ENCODE assay signal across 9 cellular contexts in the genomic region with DNA sequence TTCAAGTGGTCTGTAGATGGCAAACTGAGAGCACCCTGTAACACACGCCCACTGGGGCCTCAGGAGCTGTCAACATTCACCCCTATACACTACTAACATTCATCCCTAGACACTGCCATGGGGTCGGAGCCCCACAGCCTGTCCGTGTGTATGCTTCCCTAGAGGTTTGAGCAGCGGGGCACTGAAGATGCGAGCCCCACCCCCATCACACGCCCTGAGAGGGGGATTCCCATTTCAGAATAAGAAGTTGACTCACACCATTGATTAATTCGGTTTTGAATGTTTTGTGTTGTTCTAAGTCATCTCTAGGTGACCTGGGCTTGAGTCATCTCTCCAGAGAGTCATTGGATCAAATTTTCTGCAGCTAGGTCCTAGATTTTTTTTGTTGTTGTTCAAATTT. TPM values are rescaled to one million over a fixed set of nuclear protein-coding genes. Genes with fewer than 3 reads are reported as not detected.
DNase-seq lines count a peak whose midpoint lies in the region; TF ChIP-seq lines count a peak whose summit lies in the region.
"Had no signal": no experiment of that assay in that cellular context is flagged by ENCODE, and none has a peak within 500 bp of the region (broad histone marks: within the 10 kb centered on the region; RNA-seq: fewer than 3 reads in every experiment).

No MANE protein-coding gene starts in this region.

- TF ChIP-seq POLR2A in esophagus muscularis mucosa (IDR thresholded peaks at IDR 0.05; ENCODE audit: low read depth): no peak

- H3K4me3 ChIP-seq in fibroblast of lung (replicated peaks in 1 of 4; ENCODE audit: control extremely low read depth in 1 of 4, insufficient read depth in 1 of 4, low read depth in 3 of 4, low read length in 4 of 4) (no peak overlapping the region), subcutaneous abdominal adipose tissue (ENCODE audit: low read depth in 1 of 5, low read length in 5 of 5) (no peak overlapping the region), esophagus muscularis mucosa (no peak overlapping the region)

- no peaks in the 10 kb centered on the region for H3K79me2 ChIP-seq in fibroblast of lung (ENCODE audit: control insufficient read depth, insufficient read depth, low read length)

- H3K4me1 Mint-ChIP-seq in T-helper 2 cell treated with Interferon-gamma antibody and Interleukin-4, amounts not matched to agents 5 μg/mL and 100 μg/mL, for 36 hours (ENCODE audit: low read depth): peaks cover 14% of the 10 kb centered on the region

- H3K27me3 ChIP-seq in fibroblast of lung (ENCODE audit: control insufficient read depth, insufficient read depth, low read length): no peaks in the 10 kb centered on the region
- H3K27me3 ChIP-seq in subcutaneous abdominal adipose tissue (ENCODE audit: control insufficient read depth in 5 of 5, insufficient read depth in 4 of 5, low read length in 5 of 5): no peaks in the 10 kb centered on the region
- H3K27me3 ChIP-seq in esophagus muscularis mucosa: no peaks in the 10 kb centered on the region

- H3K9me3 ChIP-seq in fibroblast of lung (ENCODE audit: control insufficient read depth, insufficient read depth, low read depth, low read length): no peaks in the 10 kb centered on the region
- no peaks in the 10 kb centered on the region for H3K9me3 ChIP-seq in subcutaneous abdominal adipose tissue (ENCODE audit: control insufficient read depth in 5 of 5, low read length in 5 of 5)
- H3K9me3 ChIP-seq in esophagus muscularis mucosa: no peaks in the 10 kb centered on the region

- TF ChIP-seq EP300 in esophagus muscularis mucosa (IDR thresholded peaks at IDR 0.05): no peak

- peak; percentile 79 for DNase-seq in activated effector memory CD4-positive, alpha-beta T cell treated with anti-CD3 and anti-CD28 coated beads, Interleukin-2, amount 50 U/mL, for 16 hours
- DNase-seq in activated effector memory CD4-positive, alpha-beta T cell treated with Interleukin-2 at 50 U/mL for 16 hours: no peak
- peak; percentile 51 for DNase-seq in T-helper 2 cell treated with Interferon-gamma antibody and Interleukin-4, amounts not matched to agents 5 μg/mL and 100 μg/mL, for 36 hours (ENCODE audit: low spot score)
- DNase-seq in fibroblast of lung (ENCODE audit: low read depth in 2 of 2): peak; percentile 73 to 79
- no peak for DNase-seq in esophagus muscularis mucosa (ENCODE audit: extremely low spot score)
- no peak for DNase-seq in NCI-H187 (lab: John Stamatoyannopoulos, UW)
- DNase-seq in hippocampal formation (lab: John Stamatoyannopoulos, UW): no peak

- H3K4me2 ChIP-seq in fibroblast of lung (ENCODE audit: extremely low read depth, insufficient read depth, low read length): no peak overlapping the region

- WGBS in esophagus muscularis mucosa: 78% methylated on average over 6 of the region's 7 CpGs

- H3K4me1 ChIP-seq in fibroblast of lung (ENCODE audit: control insufficient read depth, extremely low read depth, insufficient read depth, low read length): peaks cover 6% of the 10 kb centered on the region
- H3K4me1 ChIP-seq in subcutaneous abdominal adipose tissue (ENCODE audit: control insufficient read depth in 5 of 5, insufficient read depth in 5 of 5, low read length in 5 of 5): peaks cover 0 to 22% (median 14%) of the 10 kb centered on the region in 5 donors
- peaks cover 0 to 23% (median 19%) of the 10 kb centered on the region in 4 donors for H3K4me1 ChIP-seq in esophagus muscularis mucosa

- H3K36me3 ChIP-seq in fibroblast of lung (ENCODE audit: control insufficient read depth, insufficient read depth, low read length) (no peaks in the 10 kb centered on the region), subcutaneous abdominal adipose tissue (ENCODE audit: control insufficient read depth in 5 of 5, insufficient read depth in 5 of 5, low read length in 5 of 5) (no peaks in the 10 kb centered on the region), esophagus muscularis mucosa (no peaks in the 10 kb centered on the region)

- intact Hi-C loops in esophagus muscularis mucosa (cut with DNase I): loop anchor here (5.0 kb wide), 1 partner anchor 47 kb away; no protein-coding TSS in a partner anchor

- no peaks in the 10 kb centered on the region for H4K20me1 ChIP-seq in fibroblast of lung (ENCODE audit: control insufficient read depth, extremely low read depth, insufficient read depth, low read length)

- H3K27ac Mint-ChIP-seq in T-helper 2 cell treated with Interferon-gamma antibody and Interleukin-4, amounts not matched to agents 5 μg/mL and 100 μg/mL, for 36 hours: no peak overlapping the region

- H3K27ac ChIP-seq in fibroblast of lung (ENCODE audit: insufficient read depth, low read length) (no peak overlapping the region), subcutaneous abdominal adipose tissue (ENCODE audit: low read depth, low read length) (peak overlapping the region; percentile 6), esophagus muscularis mucosa (replicated peaks in 1 of 4) (no peak overlapping the region)

- H3K9me3 Mint-ChIP-seq in T-helper 2 cell treated with Interferon-gamma antibody and Interleukin-4, amounts not matched to agents 5 μg/mL and 100 μg/mL, for 36 hours: no peaks in the 10 kb centered on the region

- peaks cover 6% of the 10 kb centered on the region for H3K27me3 Mint-ChIP-seq in T-helper 2 cell treated with Interferon-gamma antibody and Interleukin-4, amounts not matched to agents 5 μg/mL and 100 μg/mL, for 36 hours (ENCODE audit: low read depth)

- no peaks in the 10 kb centered on the region for H3K36me3 Mint-ChIP-seq in T-helper 2 cell treated with Interferon-gamma antibody and Interleukin-4, amounts not matched to agents 5 μg/mL and 100 μg/mL, for 36 hours (ENCODE audit: low read depth)

- H3K4me3 Mint-ChIP-seq in T-helper 2 cell treated with Interferon-gamma antibody and Interleukin-4, amounts not matched to agents 5 μg/mL and 100 μg/mL, for 36 hours: no peak overlapping the region

- H2AFZ ChIP-seq in fibroblast of lung (ENCODE audit: low read length): no peak overlapping the region

- TF ChIP-seq CTCF in fibroblast of lung (conservative IDR thresholded peaks at IDR 0.05 in 1 of 2, IDR thresholded peaks at IDR 0.05 in 1 of 2; ENCODE audit: low read depth in 1 of 2, low read length in 2 of 2) (no peak), esophagus muscularis mucosa (IDR thresholded peaks at IDR 0.05) (no peak)

- H3K9ac ChIP-seq in fibroblast of lung (ENCODE audit: insufficient read depth, low read length): no peak overlapping the region
- no peak overlapping the region for H3K9ac ChIP-seq in subcutaneous abdominal adipose tissue (ENCODE audit: low read length in 5 of 5)

RNA-seq across cellular contexts. Expression of a gene that starts 37.3 kb away (rescaled TPM):
- 36.3 and 44.7 TPM in 2 replicates for total RNA-seq in fibroblast of lung
- 16.0 TPM in 2 replicates for polyA plus RNA-seq in fibroblast of lung
- polyA plus RNA-seq in fibroblast of lung (2012): 9.2 and 9.5 TPM in 2 replicates
- polyA minus RNA-seq in fibroblast of lung (ENCODE audit: low replicate concordance): 1.2 and 7.4 TPM in 2 replicates
- total RNA-seq in esophagus muscularis mucosa: 10 to 100 TPM; 28.5 to 43.9 (median 32.4) TPM

RNA-seq across cellular contexts. Expression of a gene that starts 52.3 kb away (rescaled TPM):
- total RNA-seq in fibroblast of lung (not detected in 2 replicates), esophagus muscularis mucosa (not detected)
- polyA plus RNA-seq in fibroblast of lung: not detected in 2 replicates
- not detected in 2 replicates for polyA plus RNA-seq in fibroblast of lung (2012)
- polyA minus RNA-seq in fibroblast of lung (ENCODE audit: low replicate concordance): not detected in 2 replicates
- polyA plus RNA-seq: neural cell had no signal

Comparison
In these comparisons a context has a peak if more than half of its experiments do, and no peak if none do; other contexts are left out.
1. DNase-seq: peak in activated effector memory CD4-positive, alpha-beta T cell treated with anti-CD3 and anti-CD28 coated beads, Interleukin-2, amount 50 U/mL, for 16 hours (single experiment), T-helper 2 cell treated with Interferon-gamma antibody and Interleukin-4, amounts not matched to agents 5 μg/mL and 100 μg/mL, for 36 hours (single experiment) and fibroblast of lung (2 of 2); none in activated effector memory CD4-positive, alpha-beta T cell treated with Interleukin-2 at 50 U/mL for 16 hours (single experiment), esophagus muscularis mucosa (single experiment), NCI-H187 (0 of 2) and hippocampal formation (0 of 2).